ENCODE assay signal across 25 cellular contexts in genomic region chr1:175036476-175036875, GRCh38. TPM values are rescaled to one million over a fixed set of nuclear protein-coding genes. Genes with fewer than 3 reads are reported as not detected.
"Had no signal": no experiment of that assay in that cellular context is flagged by ENCODE, and none has a peak within 500 bp of the region (broad histone marks: within the 10 kb centered on the region; RNA-seq: fewer than 3 reads in every experiment).

No MANE protein-coding gene starts in this region.

- H3K4me1 Mint-ChIP-seq: IgD-negative memory B cell had no signal

- H3K9ac ChIP-seq: KMS-11 had no signal

- H3K27ac ChIP-seq: KMS-11, RWPE1 had no signal

- ATAC-seq: HepG2, K562, Panc1, PC-3, SK-N-SH treated with all-trans-retinoic acid at 6 μM for 48 hours had no signal

- H3K9me3 Mint-ChIP-seq: IgD-negative memory B cell had no signal

- H3K27ac Mint-ChIP-seq: IgD-negative memory B cell had no signal

- DNase-seq: Kasumi-1, MM.1S, NCI-H1092 treated with DMSO at 0.1 percent for 48 hours, NCI-H1436, NCI-H187, NCI-H2029, NCI-H2081 treated with DMSO at 0.1 percent for 48 hours, NCI-H2171, NCI-H345, NCI-H524 treated with DMSO at 0.1 percent for 48 hours, NCI-H69, NCI-H774, PC-3, SHP77 had no signal

- H3K4me2 ChIP-seq: KMS-11 had no signal

- H3K4me3 ChIP-seq: K562 had no signal

RNA-seq across cellular contexts. Expression of gene TNN, which starts 31.2 kb away (rescaled TPM):
- total RNA-seq: HepG2, M059J, NCI-H460, OCI-LY7, PC-3, SK-MEL-5 had no signal
- polyA plus RNA-seq: HepG2, IgD-negative memory B cell had no signal
